ENCODE assay signal across 26 cellular contexts in the genomic region with DNA sequence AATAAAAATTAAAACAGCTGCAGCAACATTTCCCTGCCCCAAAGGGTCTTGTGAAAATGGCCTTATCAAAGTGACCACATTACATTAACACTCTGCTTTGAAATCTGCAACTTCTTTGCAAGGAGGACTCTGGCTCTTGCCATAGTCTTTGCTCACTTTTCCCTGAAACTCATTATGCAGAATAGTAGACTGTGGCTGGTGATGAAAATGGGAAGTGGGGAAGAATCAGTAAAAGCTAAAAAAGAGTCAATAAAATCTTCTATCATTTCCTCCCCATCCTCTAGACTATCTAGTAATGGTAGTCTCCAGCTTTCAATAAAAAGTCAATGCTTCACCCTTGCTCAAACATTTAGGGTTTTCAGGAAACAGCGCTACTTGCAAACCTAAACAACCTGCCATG.
"Had no signal": no experiment of that assay in that cellular context is flagged by ENCODE, and none has a peak within 500 bp of the region (broad histone marks: within the 10 kb centered on the region; RNA-seq: fewer than 3 reads in every experiment).

No MANE protein-coding gene starts in this region.

- DNase-seq: activated CD4-positive, alpha-beta memory T cell treated with anti-CD3 and anti-CD28 coated beads for 36 hours; activated CD4-positive, alpha-beta T cell treated with anti-CD3 and anti-CD28 coated beads for 48 hours; activated CD8-positive, alpha-beta memory T cell treated with anti-CD3 and anti-CD28 coated beads for 24 hours; activated effector memory CD4-positive, alpha-beta T cell treated with Interleukin-2 at 50 U/mL for 16 hours; activated naive CD4-positive, alpha-beta T cell; activated T-cell treated with anti-CD3 and anti-CD28 coated beads, Interleukin-2, amount 50 U/mL, for 72 hours; amygdala; Kasumi-1; KBM-7; NCI-H1105; NCI-H1436; NCI-H1694 treated with DMSO at 0.1 percent for 48 hours; NCI-H2029 treated with DMSO at 0.1 percent for 48 hours; NCI-H345; NCI-H510A treated with DMSO at 0.1 percent for 48 hours; NCI-H69; NK-92 treated with Interleukin-12 subunit alpha and Interleukin-12 subunit beta, amount 100 ng/mL, for 24 hours; Peyer's patch; Right ventricle myocardium superior; SJCRH30; SK-N-SH; T-helper 1 cell; WERI-Rb-1 had no signal

- H3K9me3 Mint-ChIP-seq: activated CD4-positive, alpha-beta memory T cell treated with anti-CD3 and anti-CD28 coated beads for 36 hours; activated naive CD4-positive, alpha-beta T cell treated with anti-CD3 and anti-CD28 coated beads, Interleukin-2, amount 50 U/mL, for 24 hours; activated T-cell treated with anti-CD3 and anti-CD28 coated beads, Interleukin-2, amount 50 U/mL, for 72 hours; brain; central memory CD8-positive, alpha-beta T cell had no signal

- H3K4me3 Mint-ChIP-seq: activated CD4-positive, alpha-beta memory T cell treated with anti-CD3 and anti-CD28 coated beads for 36 hours; activated naive CD4-positive, alpha-beta T cell treated with anti-CD3 and anti-CD28 coated beads, Interleukin-2, amount 50 U/mL, for 24 hours; activated T-cell treated with anti-CD3 and anti-CD28 coated beads, Interleukin-2, amount 50 U/mL, for 72 hours; brain; central memory CD8-positive, alpha-beta T cell had no signal

- H3K4me1 Mint-ChIP-seq: activated naive CD4-positive, alpha-beta T cell treated with anti-CD3 and anti-CD28 coated beads, Interleukin-2, amount 50 U/mL, for 24 hours; brain; central memory CD8-positive, alpha-beta T cell had no signal

- H3K27ac Mint-ChIP-seq: activated CD4-positive, alpha-beta memory T cell treated with anti-CD3 and anti-CD28 coated beads for 36 hours; activated naive CD4-positive, alpha-beta T cell treated with anti-CD3 and anti-CD28 coated beads, Interleukin-2, amount 50 U/mL, for 24 hours; brain had no signal

- ATAC-seq: activated T-cell treated with anti-CD3 and anti-CD28 coated beads, Interleukin-2, amount 50 U/mL, for 72 hours had no signal

- H3K27me3 Mint-ChIP-seq: activated CD4-positive, alpha-beta memory T cell treated with anti-CD3 and anti-CD28 coated beads for 36 hours; activated naive CD4-positive, alpha-beta T cell treated with anti-CD3 and anti-CD28 coated beads, Interleukin-2, amount 50 U/mL, for 24 hours; brain; central memory CD8-positive, alpha-beta T cell had no signal
